17 cellular contexts compared by ENCODE assay signal in genomic region chr10:126226988-126227761, GRCh38.
DNase-seq lines count a peak whose midpoint lies in the region; FAIRE-seq and TF ChIP-seq lines count a peak whose summit lies in the region.
"Had no signal": no experiment of that assay in that cellular context is flagged by ENCODE, and none has a peak within 500 bp of the region (broad histone marks: within the 10 kb centered on the region; RNA-seq: fewer than 3 reads in every experiment).

No MANE protein-coding gene starts in this region.

- CTCF ChIA-PET in HEK293 (lab: Yijun Ruan, JAX), result no interaction called here

- no peak for FAIRE-seq in astrocyte (lab: Jason Lieb, UNC)
- FAIRE-seq: GM18507, RCC 7860 had no signal

- POLR2A ChIA-PET in HEK293 (lab: Yijun Ruan, JAX), result no interaction called here

- peak overlapping the region; percentile 66 for H3K9ac ChIP-seq in astrocyte (ENCODE audit: low read length)

- no peak overlapping the region for H3K27ac Mint-ChIP-seq in astrocyte (ENCODE audit: unreplicated experiment)
- no peak overlapping the region for H3K27ac Mint-ChIP-seq in activated naive CD8-positive, alpha-beta T cell treated with anti-CD3 and anti-CD28 coated beads for 36 hours

- H3K4me3 ChIP-seq in HEK293 (ENCODE audit: low read depth, low read length), result no peak overlapping the region
- H3K4me3 ChIP-seq in astrocyte (ENCODE audit: insufficient read depth, low read depth, low read length), result no peak overlapping the region
- no peak overlapping the region for H3K4me3 ChIP-seq in mesodermal cell (ENCODE audit: extremely low read depth, insufficient read depth, low read length, poor library complexity, severe bottlenecking)
- H3K4me3 ChIP-seq in esophagus squamous epithelium, result no peak overlapping the region

- H3K36me3 ChIP-seq in HEK293 (ENCODE audit: control insufficient read depth in 2 of 2, insufficient read depth in 1 of 2, low read length in 2 of 2), result no peaks in the 10 kb centered on the region
- H3K36me3 ChIP-seq in astrocyte (ENCODE audit: insufficient read depth, low read length), result peaks cover 3% of the 10 kb centered on the region
- H3K36me3 ChIP-seq in mesodermal cell (ENCODE audit: control insufficient read depth, insufficient read depth, low read length), result no peaks in the 10 kb centered on the region
- H3K36me3 ChIP-seq in esophagus squamous epithelium, result no peaks in the 10 kb centered on the region

- TF ChIP-seq CTCF in HEK293 (tag by site-specific recombination; IDR thresholded peaks at IDR 0.05), result no peak
- no peak for TF ChIP-seq CTCF in astrocyte (IDR thresholded peaks at IDR 0.05; ENCODE audit: insufficient read depth, low read depth, low read length)
- TF ChIP-seq CTCF in esophagus squamous epithelium (IDR thresholded peaks at IDR 0.05), result no peak

- no peaks in the 10 kb centered on the region for H4K20me1 ChIP-seq in astrocyte (ENCODE audit: insufficient read depth, low read length)

- intact Hi-C loops in esophagus squamous epithelium (cut with DNase I), result no loop called here

- peaks cover 76% of the 10 kb centered on the region for H3K79me2 ChIP-seq in astrocyte (ENCODE audit: insufficient read depth, low read length)

- no peak for TF ChIP-seq POLR2A in esophagus squamous epithelium (IDR thresholded peaks at IDR 0.05)

- H3K27me3 ChIP-seq in astrocyte (ENCODE audit: insufficient read depth, low read length), result no peaks in the 10 kb centered on the region
- H3K27me3 ChIP-seq in esophagus squamous epithelium, result no peaks in the 10 kb centered on the region

- peaks cover 30% of the 10 kb centered on the region for H3K4me1 Mint-ChIP-seq in astrocyte (ENCODE audit: low read depth, unreplicated experiment)
- no peaks in the 10 kb centered on the region for H3K4me1 Mint-ChIP-seq in activated naive CD8-positive, alpha-beta T cell treated with anti-CD3 and anti-CD28 coated beads for 36 hours

- 93 to 94% methylated on average over 7 to 10 of the region's 10 CpGs for whole genome bisulfite sequencing in mesodermal cell (ENCODE audit: insufficient coverage in 2 of 2), 2 experiments
- 84 to 90% methylated on average over 10 of the region's 10 CpGs for WGBS in esophagus squamous epithelium, 2 donors

- no peaks in the 10 kb centered on the region for H3K4me1 ChIP-seq in HEK293 (ENCODE audit: control insufficient read depth, insufficient read depth, low read length)
- peaks cover 35% of the 10 kb centered on the region for H3K4me1 ChIP-seq in astrocyte (ENCODE audit: insufficient read depth, low read length)
- H3K4me1 ChIP-seq in mesodermal cell (ENCODE audit: control insufficient read depth, insufficient read depth, low read length, poor library complexity, severe bottlenecking), result peaks cover 13% of the 10 kb centered on the region
- H3K4me1 ChIP-seq in esophagus squamous epithelium, result peaks cover 0 to 11% (median 5%) of the 10 kb centered on the region in 3 donors

- H3K4me3 Mint-ChIP-seq in astrocyte (ENCODE audit: unreplicated experiment), result no peak overlapping the region
- no peak overlapping the region for H3K4me3 Mint-ChIP-seq in activated naive CD8-positive, alpha-beta T cell treated with anti-CD3 and anti-CD28 coated beads for 36 hours

- no peak overlapping the region for H3K27ac ChIP-seq in HEK293 (ENCODE audit: extremely low read depth, low read depth, low read length)
- H3K27ac ChIP-seq in astrocyte (ENCODE audit: low read depth, low read length), result peak overlapping the region; percentile 83
- peak overlapping the region; percentile 62 for H3K27ac ChIP-seq in mesodermal cell (ENCODE audit: low read depth, low read length, severe bottlenecking)
- no peak overlapping the region for H3K27ac ChIP-seq in esophagus squamous epithelium
- H3K27ac ChIP-seq: C4-2B had no signal

- H2AFZ ChIP-seq in astrocyte (ENCODE audit: low read depth, low read length), result no peak overlapping the region

- DNase-seq in astrocyte (ENCODE audit: low read depth), result no peak
- DNase-seq in activated naive CD8-positive, alpha-beta T cell treated with anti-CD3 and anti-CD28 coated beads for 36 hours, result no peak
- DNase-seq in esophagus squamous epithelium (lab: John Stamatoyannopoulos, UW), result no peak
- DNase-seq in AML-193 (lab: John Stamatoyannopoulos, UW), result no peak
- DNase-seq in HT-29 (ENCODE audit: low spot score), result no peak
- DNase-seq: COR-L47, Kasumi-1, NCI-H1105 treated with DMSO at 0.1 percent for 48 hours, NCI-H2029, NCI-H2171 treated with DMSO at 0.1 percent for 48 hours, NCI-H510A, SHP77 treated with DMSO at 0.1 percent for 48 hours had no signal

- H3K9me3 ChIP-seq in HEK293 (ENCODE audit: control insufficient read depth, insufficient read depth, low read depth, low read length) (no peaks in the 10 kb centered on the region), astrocyte (ENCODE audit: insufficient read depth, low read depth, low read length) (no peaks in the 10 kb centered on the region), mesodermal cell (ENCODE audit: control insufficient read depth, low read length) (no peaks in the 10 kb centered on the region), esophagus squamous epithelium (no peaks in the 10 kb centered on the region)

- H3K27me3 Mint-ChIP-seq in astrocyte (ENCODE audit: low read depth, unreplicated experiment), result no peaks in the 10 kb centered on the region
- no peaks in the 10 kb centered on the region for H3K27me3 Mint-ChIP-seq in activated naive CD8-positive, alpha-beta T cell treated with anti-CD3 and anti-CD28 coated beads for 36 hours

- H3K36me3 Mint-ChIP-seq in astrocyte (ENCODE audit: low read depth, unreplicated experiment), result peaks cover 5% of the 10 kb centered on the region
- no peaks in the 10 kb centered on the region for H3K36me3 Mint-ChIP-seq in activated naive CD8-positive, alpha-beta T cell treated with anti-CD3 and anti-CD28 coated beads for 36 hours

- H3K9me3 Mint-ChIP-seq in astrocyte (ENCODE audit: unreplicated experiment), result no peaks in the 10 kb centered on the region
- H3K9me3 Mint-ChIP-seq in activated naive CD8-positive, alpha-beta T cell treated with anti-CD3 and anti-CD28 coated beads for 36 hours, result no peaks in the 10 kb centered on the region

- H3K4me2 ChIP-seq in astrocyte (ENCODE audit: low read length), result peak overlapping the region; percentile 26

TF ChIP-seq in HEK293, 187 proteins besides CTCF, POLR2A, EP300 and RAD21:
- TF ChIP-seq ZNF16 (tag by site-specific recombination; IDR thresholded peaks at IDR 0.05; ENCODE audit: low read depth) (no peak), ZNF701 (tag by site-specific recombination; IDR thresholded peaks at IDR 0.05) (no peak), ZNF600 (tag by site-specific recombination; IDR thresholded peaks at IDR 0.05) (peak; percentile 33; the same call in 1 of the 2 replicates), ZNF350 (tag by site-specific recombination; IDR thresholded peaks at IDR 0.05) (no peak), ZNF747 (tag by site-specific recombination; IDR thresholded peaks at IDR 0.05) (0 out of 2 replicates have a peak, but pooled peaks have one; percentile 68), ZNF776 (tag by site-specific recombination; IDR thresholded peaks at IDR 0.05; ENCODE audit: borderline replicate concordance) (0 out of 2 replicates have a peak, but pooled peaks have one; percentile 11)
- TF ChIP-seq, protein P1, sequence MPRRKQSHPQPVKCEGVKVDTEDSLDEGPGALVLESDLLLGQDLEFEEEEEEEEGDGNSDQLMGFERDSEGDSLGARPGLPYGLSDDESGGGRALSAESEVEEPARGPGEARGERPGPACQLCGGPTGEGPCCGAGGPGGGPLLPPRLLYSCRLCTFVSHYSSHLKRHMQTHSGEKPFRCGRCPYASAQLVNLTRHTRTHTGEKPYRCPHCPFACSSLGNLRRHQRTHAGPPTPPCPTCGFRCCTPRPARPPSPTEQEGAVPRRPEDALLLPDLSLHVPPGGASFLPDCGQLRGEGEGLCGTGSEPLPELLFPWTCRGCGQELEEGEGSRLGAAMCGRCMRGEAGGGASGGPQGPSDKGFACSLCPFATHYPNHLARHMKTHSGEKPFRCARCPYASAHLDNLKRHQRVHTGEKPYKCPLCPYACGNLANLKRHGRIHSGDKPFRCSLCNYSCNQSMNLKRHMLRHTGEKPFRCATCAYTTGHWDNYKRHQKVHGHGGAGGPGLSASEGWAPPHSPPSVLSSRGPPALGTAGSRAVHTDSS (tag by site-specific recombination; IDR thresholded peaks at IDR 0.05), result peak; percentile 93

Comparison
In these comparisons a context has a peak if more than half of its experiments do, and no peak if none do; other contexts are left out.
1. H3K27ac ChIP-seq: peak in astrocyte (single experiment) and mesodermal cell (single experiment); none in HEK293 (single experiment) and esophagus squamous epithelium (0 of 4).